8 cellular contexts compared by ENCODE assay signal in genomic region chr2:218396688-218397501, GRCh38. TPM values are rescaled to one million over a fixed set of nuclear protein-coding genes. Genes with fewer than 3 reads are reported as not detected.
DNase-seq lines count a peak whose midpoint lies in the region; ATAC-seq and TF ChIP-seq lines count a peak whose summit lies in the region.

No MANE protein-coding gene starts in this region.

- CTCF ChIA-PET in BJ (lab: Yijun Ruan, JAX): interaction anchor here (0.6 to 3.0 kb wide), 19 partner anchors 8 to 899 kb away, joined by 3 to 21 read pairs (median 6); partner anchors contain the start of gene TMBIM1
- CTCF ChIA-PET in PC-9 (lab: Charles Lee): interaction anchor here (0.6 to 1.2 kb wide), 15 partner anchors 7 to 877 kb away, joined by 3 to 9 read pairs (median 3); partner anchors contain the start of gene TMBIM1

- H3K27ac Mint-ChIP-seq in neural crest cell (ENCODE audit: unreplicated experiment): no peak overlapping the region

- H3F3A ChIP-seq in PC-9 (ENCODE audit: insufficient read depth, low read depth): peaks cover 24% of the 10 kb centered on the region; the same call in 1 of the 2 replicates

- intact Hi-C loops in PC-9 (cut with micrococcal nuclease; ENCODE audit: unreplicated experiment) (loop anchor here (1.0 to 5.0 kb wide), 9 partner anchors 40 to 610 kb away; partner anchors contain the start of genes CATIP, CXCR1 and TMBIM1), upper lobe of right lung (cut with DNase I) (loop anchor here (10.0 kb wide), 1 partner anchor 102 kb away; the partner anchor contains the start of gene TMBIM1)

- H3K27me3 Mint-ChIP-seq in neural crest cell (ENCODE audit: low read depth): peaks cover 36% of the 10 kb centered on the region

- no peaks in the 10 kb centered on the region for H3K36me3 Mint-ChIP-seq in neural crest cell (ENCODE audit: low read depth)

- H3K9ac ChIP-seq in HUES64 (ENCODE audit: low read depth, low read length): 0 out of 2 replicates have a peak overlapping the region, but pooled peaks have one; percentile 94

- H3K4me1 Mint-ChIP-seq in neural crest cell: peaks cover 23% of the 10 kb centered on the region

- peaks cover 5% of the 10 kb centered on the region; the same call in 1 of the 2 replicates for H3K36me3 ChIP-seq in BJ (ENCODE audit: control insufficient read depth, insufficient read depth, low read length)
- H3K36me3 ChIP-seq in HUES64 (ENCODE audit: insufficient read depth, low read length): no peaks in the 10 kb centered on the region
- H3K36me3 ChIP-seq in PC-9 (ENCODE audit: low read depth): no peaks in the 10 kb centered on the region
- peaks cover 7% of the 10 kb centered on the region for H3K36me3 ChIP-seq in upper lobe of right lung

- H3K27me3 ChIP-seq in BJ (ENCODE audit: control insufficient read depth, insufficient read depth, low read length) (no peaks in the 10 kb centered on the region), HUES64 (ENCODE audit: insufficient read depth, low read length) (peaks cover 40% of the 10 kb centered on the region), PC-9 (ENCODE audit: insufficient read depth, low read depth) (no peaks in the 10 kb centered on the region), upper lobe of right lung (no peaks in the 10 kb centered on the region)

- 2% methylated on average over 26 of the region's 28 CpGs for WGBS in HUES64

- peak overlapping the region; percentile 94 for H3K4me2 ChIP-seq in PC-9

- H3K9me3 ChIP-seq in HUES64 (ENCODE audit: insufficient read depth, low read depth, low read length): no peaks in the 10 kb centered on the region
- no peaks in the 10 kb centered on the region for H3K9me3 ChIP-seq in PC-9 (ENCODE audit: insufficient read depth, low read depth)
- no peaks in the 10 kb centered on the region for H3K9me3 ChIP-seq in upper lobe of right lung

- H2AFZ ChIP-seq in PC-9: peak overlapping the region; percentile 90

- peak overlapping the region; percentile 99 for H3K4me3 Mint-ChIP-seq in neural crest cell

- H3K27ac ChIP-seq in HUES64 (ENCODE audit: low read depth, low read length) (no peak overlapping the region), PC-9 (peak overlapping the region; percentile 79), upper lobe of right lung (peak overlapping the region; percentile 100)

- POLR2A ChIA-PET in BJ (lab: Charles Lee): interaction anchor here (0.6 to 1.0 kb wide), 5 partner anchors 9 to 141 kb away, joined by 3 to 6 read pairs (median 3); no protein-coding TSS in a partner anchor
- POLR2A ChIA-PET in PC-9 (lab: Charles Lee; ENCODE audit: unreplicated experiment): interaction anchor here (0.5 to 0.8 kb wide), 6 partner anchors 39 to 127 kb away, joined by 3 to 8 read pairs (median 4); partner anchors contain the start of genes AAMP and PNKD

- H3K9me2 ChIP-seq in PC-9 (ENCODE audit: insufficient read depth): no peaks in the 10 kb centered on the region

- H3K79me2 ChIP-seq in PC-9 (ENCODE audit: low read depth): peaks cover 38% of the 10 kb centered on the region

- no peaks in the 10 kb centered on the region for H3K9me3 Mint-ChIP-seq in neural crest cell

- TF ChIP-seq CTCF in BJ (IDR thresholded peaks at IDR 0.05; ENCODE audit: insufficient read depth, low read depth, low read length): no peak
- no peak for TF ChIP-seq CTCF in PC-9 (conservative IDR thresholded peaks at IDR 0.05)
- no peak for TF ChIP-seq CTCF in fibroblast of the aortic adventitia (IDR thresholded peaks at IDR 0.05; ENCODE audit: insufficient read depth, low read length)
- no peak for TF ChIP-seq CTCF in neural crest cell (conservative IDR thresholded peaks at IDR 0.05)
- TF ChIP-seq CTCF in upper lobe of right lung (IDR thresholded peaks at IDR 0.05): no peak

- H3K4me1 ChIP-seq in HUES64 (ENCODE audit: insufficient read depth, low read length) (peaks cover 9% of the 10 kb centered on the region), PC-9 (replicated peaks; ENCODE audit: insufficient read depth) (peaks cover 22% of the 10 kb centered on the region), upper lobe of right lung (peaks cover 28% of the 10 kb centered on the region)

- H3K4me3 ChIP-seq in BJ (ENCODE audit: low read depth, low read length): peak overlapping the region; percentile 75
- H3K4me3 ChIP-seq in HUES64 (ENCODE audit: low read length): peak overlapping the region; percentile 80
- H3K4me3 ChIP-seq in PC-9: peak overlapping the region; percentile 89
- H3K4me3 ChIP-seq in fibroblast of the aortic adventitia (ENCODE audit: low read depth, low read length): peak overlapping the region; percentile 82
- H3K4me3 ChIP-seq in upper lobe of right lung: peak overlapping the region; percentile 79

- peaks cover 6% of the 10 kb centered on the region; the same call in 1 of the 2 replicates for H4K20me1 ChIP-seq in PC-9 (ENCODE audit: insufficient read depth)

- BruUV-seq in PC-9 (replicated peaks; lab: Mats Ljungman, UMichigan): no TSS peak

- peak; percentile 0 for ATAC-seq in upper lobe of right lung
- no peak for ATAC-seq in GM19452 (IDR thresholded peaks at IDR 0.05; ENCODE audit: unreplicated experiment)

- DNase-seq in BJ (ENCODE audit: low read depth): no peak
- DNase-seq in PC-9: peak; percentile 54 to 55
- DNase-seq in activated effector memory CD4-positive, alpha-beta T cell treated with Interleukin-2 at 50 U/mL for 16 hours: peak; percentile 79
- DNase-seq in fibroblast of the aortic adventitia (ENCODE audit: low read depth): peak; percentile 44
- no peak for DNase-seq in neural crest cell (ENCODE audit: low read depth, low spot score)
- peak; percentile 91 for DNase-seq in upper lobe of right lung

RNA-seq across cellular contexts. Expression of gene CTDSP1, which starts 2.8 kb away (rescaled TPM):
- 104 and 166 TPM in 2 replicates for polyA plus RNA-seq in BJ (2011; rRNA removed)
- 127 and 193 TPM in 2 replicates for polyA minus RNA-seq in BJ (2011; rRNA and poly(A)+ RNA removed)
- 19.3 TPM for polyA plus RNA-seq in HUES64 (2013, experiment 1 of 2)
- 21.4 TPM for polyA plus RNA-seq in HUES64 (2013, experiment 2 of 2)
- total RNA-seq in PC-9 (2021) (61.8 and 69.6 TPM in 2 replicates), fibroblast of the aortic adventitia (ENCODE audit: low replicate concordance) (53.6 and 70.4 TPM in 2 replicates), neural crest cell (46.4 TPM in 2 replicates), upper lobe of right lung (169 TPM)

RNA-seq across cellular contexts. Expression of gene SLC11A1, which starts 14.8 kb away (rescaled TPM):
- polyA plus RNA-seq in BJ (2011; rRNA removed): 0.05 and 0.23 TPM in 2 replicates
- 0.05 and 0.14 TPM in 2 replicates for polyA minus RNA-seq in BJ (2011; rRNA and poly(A)+ RNA removed)
- not detected for polyA plus RNA-seq in HUES64 (2013, experiment 1 of 2)
- not detected for polyA plus RNA-seq in HUES64 (2013, experiment 2 of 2)
- total RNA-seq in PC-9 (2021): 0.35 and 0.44 TPM in 2 replicates
- total RNA-seq in fibroblast of the aortic adventitia (ENCODE audit: low replicate concordance): 0.09 and 0.33 TPM in 2 replicates
- 0.09 TPM in 1 of 2 replicates, not detected in the other for total RNA-seq in neural crest cell
- total RNA-seq in upper lobe of right lung: 302 TPM

RNA-seq across cellular contexts. Expression of gene VIL1, which starts 22.0 kb away (rescaled TPM):
- polyA plus RNA-seq in BJ (2011; rRNA removed): not detected in 2 replicates
- not detected in 2 replicates for polyA minus RNA-seq in BJ (2011; rRNA and poly(A)+ RNA removed)
- 8.5 TPM for polyA plus RNA-seq in HUES64 (2013, experiment 1 of 2)
- polyA plus RNA-seq in HUES64 (2013, experiment 2 of 2): 6.3 TPM
- total RNA-seq in PC-9 (2021) (not detected in 2 replicates), fibroblast of the aortic adventitia (ENCODE audit: low replicate concordance) (not detected in 2 replicates), neural crest cell (not detected in 2 replicates), upper lobe of right lung (not detected)

RNA-seq across cellular contexts. Expression of gene CATIP, which starts 40.2 kb away (rescaled TPM):
- not detected in 2 replicates for polyA plus RNA-seq in BJ (2011; rRNA removed)
- not detected in 2 replicates for polyA minus RNA-seq in BJ (2011; rRNA and poly(A)+ RNA removed)
- polyA plus RNA-seq in HUES64 (2013, experiment 1 of 2): not detected
- polyA plus RNA-seq in HUES64 (2013, experiment 2 of 2): not detected
- total RNA-seq in PC-9 (2021) (1.1 and 2.4 TPM in 2 replicates), fibroblast of the aortic adventitia (ENCODE audit: low replicate concordance) (not detected in 2 replicates), neural crest cell (0.30 TPM in 1 of 2 replicates, not detected in the other), upper lobe of right lung (0.64 TPM)

Comparison
In these comparisons a context has a peak if more than half of its experiments do, and no peak if none do; other contexts are left out.
1. DNase-seq: peak in PC-9 (2 of 2), activated effector memory CD4-positive, alpha-beta T cell treated with Interleukin-2 at 50 U/mL for 16 hours (single experiment), fibroblast of the aortic adventitia (single experiment) and upper lobe of right lung (single experiment); none in BJ (single experiment) and neural crest cell (single experiment).
2. RNA of gene SLC11A1, which starts 14.8 kb away (total RNA-seq): 302 TPM in upper lobe of right lung (single experiment); 0.35 to 0.44 TPM in PC-9, 0.09 TPM in neural crest cell and 0.09 to 0.33 TPM in fibroblast of the aortic adventitia; every median in the first group is over 100 times any median in the second.
3. Peak in every context shown above with its lines, with median percentiles within 50 percentile points of each other: H3K4me3 ChIP-seq.